In genomic region chr15:99250494-99251435, GRCh38 we compare ENCODE assay signal across 7 cellular contexts.
A peak's percentile ranks its signal among the peaks of the same experiment; 100 is the strongest.
DNase-seq lines count a peak whose midpoint lies in the region; ATAC-seq, FAIRE-seq and TF ChIP-seq lines count a peak whose summit lies in the region.

No MANE protein-coding gene starts in this region.

- no peak for TF ChIP-seq CTCF in retinal pigment epithelial cell (conservative IDR thresholded peaks at IDR 0.05; ENCODE audit: low read depth, low read length)

- DNase-seq in GM18507 (ENCODE audit: extremely low spot score, insufficient read length, low read depth): peak; percentile 90
- DNase-seq in NCI-H187 treated with DMSO at 0.1 percent for 48 hours (lab: John Stamatoyannopoulos, UW): peak; percentile 98
- peak; percentile 97 for DNase-seq in T-helper 2 cell treated with Interferon-gamma antibody and Interleukin-4, amounts not matched to agents 5 μg/mL and 100 μg/mL, for 36 hours (ENCODE audit: low spot score)
- peak; percentile 100 for DNase-seq in astrocyte of the hippocampus (ENCODE audit: low read depth, low spot score)
- DNase-seq in hypothalamus (lab: John Stamatoyannopoulos, UW): peak in 50 of 51 donors; percentile 73 to 99 (median 97)
- peak; percentile 96 for DNase-seq in retinal pigment epithelial cell (ENCODE audit: low read depth)

- no peak overlapping the region for H3K4me3 Mint-ChIP-seq in T-helper 2 cell treated with Interferon-gamma antibody and Interleukin-4, amounts not matched to agents 5 μg/mL and 100 μg/mL, for 36 hours

- ATAC-seq in HG02970 (IDR thresholded peaks at IDR 0.05; ENCODE audit: low FRiP score, unreplicated experiment): peak; percentile 95

- peak overlapping the region; percentile 87 for H3K27ac Mint-ChIP-seq in T-helper 2 cell treated with Interferon-gamma antibody and Interleukin-4, amounts not matched to agents 5 μg/mL and 100 μg/mL, for 36 hours

- no peaks in the 10 kb centered on the region for H3K27me3 Mint-ChIP-seq in T-helper 2 cell treated with Interferon-gamma antibody and Interleukin-4, amounts not matched to agents 5 μg/mL and 100 μg/mL, for 36 hours (ENCODE audit: low read depth)

- H3K9me3 Mint-ChIP-seq in T-helper 2 cell treated with Interferon-gamma antibody and Interleukin-4, amounts not matched to agents 5 μg/mL and 100 μg/mL, for 36 hours: peaks cover 5% of the 10 kb centered on the region

- H3K4me1 Mint-ChIP-seq in T-helper 2 cell treated with Interferon-gamma antibody and Interleukin-4, amounts not matched to agents 5 μg/mL and 100 μg/mL, for 36 hours (ENCODE audit: low read depth): peaks cover 24% of the 10 kb centered on the region

- peak overlapping the region; percentile 90 for H3K4me3 ChIP-seq in retinal pigment epithelial cell (ENCODE audit: low read length)

- FAIRE-seq in GM18507 (lab: Jason Lieb, UNC): peak; percentile 98

- H3K36me3 Mint-ChIP-seq in T-helper 2 cell treated with Interferon-gamma antibody and Interleukin-4, amounts not matched to agents 5 μg/mL and 100 μg/mL, for 36 hours (ENCODE audit: low read depth): peaks cover 4% of the 10 kb centered on the region

Comparison
In these comparisons a context has a peak if more than half of its experiments do, and no peak if none do; other contexts are left out.
1. Peak in every context shown above with its lines: DNase-seq, ATAC-seq and H3K4me3 ChIP-seq.